In the genomic region with DNA sequence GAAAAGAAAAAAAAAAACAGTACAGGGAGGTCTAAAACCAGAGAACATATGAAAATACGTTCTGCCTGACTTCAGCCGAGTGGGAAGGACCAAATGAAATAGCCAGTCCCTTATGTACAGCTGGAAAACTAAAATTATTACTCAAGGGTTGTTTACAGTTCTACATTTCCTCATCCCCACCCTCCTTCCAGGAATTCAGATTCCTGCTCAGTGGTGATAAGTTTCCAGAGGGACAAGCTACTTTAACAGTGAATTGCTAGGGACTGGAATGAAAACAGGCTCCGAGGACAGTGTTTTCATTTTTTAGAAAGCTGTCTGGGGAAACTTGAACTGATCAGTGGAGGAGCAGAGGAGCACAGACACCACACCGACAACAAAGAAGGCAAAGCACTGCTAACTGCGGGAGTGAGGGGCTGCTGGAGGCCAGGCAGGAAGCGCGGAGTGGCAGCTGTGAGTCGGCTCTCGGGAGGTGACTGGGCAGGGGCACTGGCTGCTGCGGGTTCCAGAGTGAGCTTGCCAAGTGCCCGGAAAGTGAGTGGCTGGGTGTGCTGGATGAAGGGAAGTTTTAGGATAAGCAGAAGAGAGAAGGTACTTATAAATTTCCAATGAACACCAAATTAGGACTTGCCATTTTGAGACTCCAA, we compare ENCODE assay signal across 1 cellular context.
TF ChIP-seq lines count a peak whose summit lies in the region.

No MANE protein-coding gene starts in this region.

TF ChIP-seq in GM23338, 12 proteins besides CTCF, POLR2A, EP300 and RAD21 (continued from another document):
- TF ChIP-seq, protein P1, sequence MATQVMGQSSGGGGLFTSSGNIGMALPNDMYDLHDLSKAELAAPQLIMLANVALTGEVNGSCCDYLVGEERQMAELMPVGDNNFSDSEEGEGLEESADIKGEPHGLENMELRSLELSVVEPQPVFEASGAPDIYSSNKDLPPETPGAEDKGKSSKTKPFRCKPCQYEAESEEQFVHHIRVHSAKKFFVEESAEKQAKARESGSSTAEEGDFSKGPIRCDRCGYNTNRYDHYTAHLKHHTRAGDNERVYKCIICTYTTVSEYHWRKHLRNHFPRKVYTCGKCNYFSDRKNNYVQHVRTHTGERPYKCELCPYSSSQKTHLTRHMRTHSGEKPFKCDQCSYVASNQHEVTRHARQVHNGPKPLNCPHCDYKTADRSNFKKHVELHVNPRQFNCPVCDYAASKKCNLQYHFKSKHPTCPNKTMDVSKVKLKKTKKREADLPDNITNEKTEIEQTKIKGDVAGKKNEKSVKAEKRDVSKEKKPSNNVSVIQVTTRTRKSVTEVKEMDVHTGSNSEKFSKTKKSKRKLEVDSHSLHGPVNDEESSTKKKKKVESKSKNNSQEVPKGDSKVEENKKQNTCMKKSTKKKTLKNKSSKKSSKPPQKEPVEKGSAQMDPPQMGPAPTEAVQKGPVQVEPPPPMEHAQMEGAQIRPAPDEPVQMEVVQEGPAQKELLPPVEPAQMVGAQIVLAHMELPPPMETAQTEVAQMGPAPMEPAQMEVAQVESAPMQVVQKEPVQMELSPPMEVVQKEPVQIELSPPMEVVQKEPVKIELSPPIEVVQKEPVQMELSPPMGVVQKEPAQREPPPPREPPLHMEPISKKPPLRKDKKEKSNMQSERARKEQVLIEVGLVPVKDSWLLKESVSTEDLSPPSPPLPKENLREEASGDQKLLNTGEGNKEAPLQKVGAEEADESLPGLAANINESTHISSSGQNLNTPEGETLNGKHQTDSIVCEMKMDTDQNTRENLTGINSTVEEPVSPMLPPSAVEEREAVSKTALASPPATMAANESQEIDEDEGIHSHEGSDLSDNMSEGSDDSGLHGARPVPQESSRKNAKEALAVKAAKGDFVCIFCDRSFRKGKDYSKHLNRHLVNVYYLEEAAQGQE (IDR thresholded peaks at IDR 0.05; ENCODE audit: unreplicated experiment): no peak
- TF ChIP-seq STAT1 (IDR thresholded peaks at IDR 0.05; ENCODE audit: unreplicated experiment) (no peak), EZH2phosphoT487 (IDR thresholded peaks at IDR 0.05; ENCODE audit: unreplicated experiment) (no peak), EZH2 (IDR thresholded peaks at IDR 0.05; ENCODE audit: low read depth, unreplicated experiment) (no peak), POLR2AphosphoS5 (IDR thresholded peaks at IDR 0.05; ENCODE audit: low read depth) (no peak), ZNF331 (CRISPR knock-in tag; IDR thresholded peaks at IDR 0.05; ENCODE audit: low read depth) (no peak), ZNF114 (CRISPR knock-in tag; IDR thresholded peaks at IDR 0.05) (no peak), CREB1 (CRISPR knock-in tag; IDR thresholded peaks at IDR 0.05; ENCODE audit: low read depth) (no peak), JUNB (IDR thresholded peaks at IDR 0.05; ENCODE audit: unreplicated experiment) (no peak)
